In genomic region chrX:153073331-153073730, GRCh38 we compare ENCODE assay signal across 5 cellular contexts. TPM values are rescaled to one million over a fixed set of nuclear protein-coding genes. Genes with fewer than 3 reads are reported as not detected.
"Had no signal": no experiment of that assay in that cellular context is flagged by ENCODE, and none has a peak within 500 bp of the region (broad histone marks: within the 10 kb centered on the region; RNA-seq: fewer than 3 reads in every experiment).

No MANE protein-coding gene starts in this region.

RNA-seq across cellular contexts. Expression of gene PNMA3, which starts 17.1 kb away (rescaled TPM):
- total RNA-seq: dermis blood vessel endothelial cell, dermis microvascular lymphatic vessel endothelial cell, endothelial cell of umbilical vein, foreskin keratinocyte, gastrocnemius medialis had no signal
- polyA plus RNA-seq: endothelial cell of umbilical vein had no signal
